In genomic region chr9:127360829-127361228, GRCh38 we compare ENCODE assay signal across 1 cellular context.
TF ChIP-seq lines count a peak whose summit lies in the region.

No MANE protein-coding gene starts in this region.

TF ChIP-seq in HCT116, 20 proteins besides CTCF, POLR2A, EP300 and RAD21 (continued from another document):
- TF ChIP-seq MAX (IDR thresholded peaks at IDR 0.05) (no peak), EZH2phosphoT487 (IDR thresholded peaks at IDR 0.05; ENCODE audit: borderline replicate concordance) (no peak), ZNF274 (IDR thresholded peaks at IDR 0.05; ENCODE audit: low read depth, low read length) (no peak), SIN3A (IDR thresholded peaks at IDR 0.05; ENCODE audit: low read depth) (no peak), ZBTB33 (IDR thresholded peaks at IDR 0.05; ENCODE audit: extremely low read depth, insufficient replicate concordance, low read length) (no peak), YY1 (IDR thresholded peaks at IDR 0.05; ENCODE audit: extremely low read depth, insufficient replicate concordance, low read depth, low read length) (no peak), EGR1 (IDR thresholded peaks at IDR 0.05; ENCODE audit: low read depth) (no peak), TCF7L2 (IDR thresholded peaks at IDR 0.05; ENCODE audit: borderline replicate concordance, extremely low read depth, insufficient read depth, insufficient read length) (no peak), FOSL1 (IDR thresholded peaks at IDR 0.05; ENCODE audit: low read depth) (no peak), POLR2AphosphoS5 (IDR thresholded peaks at IDR 0.05; ENCODE audit: low read depth, low read length) (no peak)
